In genomic region chr16:49112754-49113153, GRCh38 we compare ENCODE assay signal across 19 cellular contexts.
DNase-seq lines count a peak whose midpoint lies in the region; ATAC-seq and TF ChIP-seq lines count a peak whose summit lies in the region.
"Had no signal": no experiment of that assay in that cellular context is flagged by ENCODE, and none has a peak within 500 bp of the region (broad histone marks: within the 10 kb centered on the region; RNA-seq: fewer than 3 reads in every experiment).

No MANE protein-coding gene starts in this region.

- in situ Hi-C loops in G401 (cut with HindIII; ENCODE audit: low sequenced_read_pairs) (no loop called here), gastrocnemius medialis (cut with MboI; ENCODE audit: low sequenced_read_pairs in 4 of 4) (no loop called here)

- H3K27ac ChIP-seq in heart left ventricle = peak overlapping the region in 8 of 12 donors; percentile 31 to 69 (median 62)
- H3K27ac ChIP-seq in gastrocnemius medialis = peak overlapping the region in 1 of 4 donors; percentile 74
- H3K27ac ChIP-seq in prostate gland = no peak overlapping the region
- H3K27ac ChIP-seq: BLaER1 treated with 17β-estradiol and CSF1 and Interleukin-3, amounts not matched to agents 10 nM and 100 nM had no signal

- intact Hi-C loops in heart left ventricle (cut with DNase I) = loop anchor here in 1 of 10 donors (5.0 kb wide), 2 partner anchors 100 to 165 kb away; no protein-coding TSS in a partner anchor
- intact Hi-C loops in gastrocnemius medialis (cut with DNase I; ENCODE audit: low total_unique reads) = no loop called here
- intact Hi-C loops in prostate gland (cut with DNase I) = no loop called here

- H3K36me3 ChIP-seq in heart left ventricle (no peaks in the 10 kb centered on the region), gastrocnemius medialis (no peaks in the 10 kb centered on the region), prostate gland (no peaks in the 10 kb centered on the region)
- H3K36me3 ChIP-seq: BLaER1 treated with 17β-estradiol and CSF1 and Interleukin-3, amounts not matched to agents 10 nM and 100 nM had no signal

- 24 to 30% (median 28%) methylated on average over 5 of the region's 5 CpGs for WGBS in heart left ventricle, 4 donors
- whole genome bisulfite sequencing in prostate gland = 68% methylated on average over 5 of the region's 5 CpGs

- no peak overlapping the region for H3K4me3 ChIP-seq in heart left ventricle
- no peak overlapping the region for H3K4me3 ChIP-seq in gastrocnemius medialis
- H3K4me3 ChIP-seq in prostate gland = no peak overlapping the region
- H3K4me3 ChIP-seq: BLaER1 treated with 17β-estradiol and CSF1 and Interleukin-3, amounts not matched to agents 10 nM and 100 nM had no signal

- H3K27me3 ChIP-seq in heart left ventricle (no peaks in the 10 kb centered on the region), gastrocnemius medialis (no peaks in the 10 kb centered on the region), prostate gland (replicated peaks; ENCODE audit: insufficient read depth) (no peaks in the 10 kb centered on the region)
- H3K27me3 ChIP-seq: BLaER1 treated with 17β-estradiol and CSF1 and Interleukin-3, amounts not matched to agents 10 nM and 100 nM had no signal

- TF ChIP-seq POLR2A in heart left ventricle (IDR thresholded peaks at IDR 0.05) (no peak), gastrocnemius medialis (IDR thresholded peaks at IDR 0.05) (no peak), prostate gland (IDR thresholded peaks at IDR 0.05) (no peak)

- peak; percentile 87 for DNase-seq in G401 (ENCODE audit: low spot score)
- DNase-seq in heart left ventricle = peak; percentile 41 to 85 (median 67)
- DNase-seq in mucosa of gallbladder (ENCODE audit: low spot score) = peak; percentile 64
- peak; percentile 37 to 41 for DNase-seq in gastrocnemius medialis
- DNase-seq in activated T-cell treated with anti-CD3 and anti-CD28 coated beads, Interleukin-2, amount 50 U/mL, for 48 hours = no peak
- no peak for DNase-seq in prostate gland (ENCODE audit: low spot score)
- DNase-seq in OCI-M2 (lab: John Stamatoyannopoulos, UW; ENCODE audit: unreplicated experiment) = no peak
- DNase-seq: CD8-positive, alpha-beta T cell; DMS79; KBM-7; MV-4-11; NCI-H1417; NCI-H187 treated with DMSO at 0.1 percent for 48 hours; NCI-H226; NCI-H82; OCI-M1; RPMI8226 had no signal

- H3K9me3 ChIP-seq in heart left ventricle = no peaks in the 10 kb centered on the region
- H3K9me3 ChIP-seq in gastrocnemius medialis = no peaks in the 10 kb centered on the region
- H3K9me3 ChIP-seq in prostate gland = no peaks in the 10 kb centered on the region
- H3K9me3 ChIP-seq: BLaER1 treated with 17β-estradiol and CSF1 and Interleukin-3, amounts not matched to agents 10 nM and 100 nM had no signal

- peaks cover 0 to 25% (median 5%) of the 10 kb centered on the region in 12 donors for H3K4me1 ChIP-seq in heart left ventricle
- H3K4me1 ChIP-seq in gastrocnemius medialis = peaks cover 0 to 27% of the 10 kb centered on the region in 2 donors
- no peaks in the 10 kb centered on the region for H3K4me1 ChIP-seq in prostate gland (replicated peaks)
- H3K4me1 ChIP-seq: BLaER1 treated with 17β-estradiol and CSF1 and Interleukin-3, amounts not matched to agents 10 nM and 100 nM had no signal

- ATAC-seq in heart left ventricle (peak; percentile 97 to 99 (median 97)), gastrocnemius medialis (peak in 1 of 2 donors; percentile 91)
- ATAC-seq: CD8-positive, alpha-beta T cell; HepG2 had no signal

- TF ChIP-seq CTCF in heart left ventricle (IDR thresholded peaks at IDR 0.05) (no peak), gastrocnemius medialis (IDR thresholded peaks at IDR 0.05 in 4 of 5, conservative IDR thresholded peaks at IDR 0.05 in 1 of 5) (no peak), prostate gland (IDR thresholded peaks at IDR 0.05) (no peak)

Comparison
In these comparisons a context has a peak if more than half of its experiments do, and no peak if none do; other contexts are left out.
1. DNase-seq: peak in G401 (single experiment), heart left ventricle (5 of 5), mucosa of gallbladder (single experiment) and gastrocnemius medialis (2 of 2); none in activated T-cell treated with anti-CD3 and anti-CD28 coated beads, Interleukin-2, amount 50 U/mL, for 48 hours (0 of 2), prostate gland (single experiment) and OCI-M2 (single experiment).
2. H3K27ac ChIP-seq: peak in heart left ventricle (8 of 12); none in prostate gland (0 of 2).